9 cellular contexts compared by ENCODE assay signal in the genomic region with DNA sequence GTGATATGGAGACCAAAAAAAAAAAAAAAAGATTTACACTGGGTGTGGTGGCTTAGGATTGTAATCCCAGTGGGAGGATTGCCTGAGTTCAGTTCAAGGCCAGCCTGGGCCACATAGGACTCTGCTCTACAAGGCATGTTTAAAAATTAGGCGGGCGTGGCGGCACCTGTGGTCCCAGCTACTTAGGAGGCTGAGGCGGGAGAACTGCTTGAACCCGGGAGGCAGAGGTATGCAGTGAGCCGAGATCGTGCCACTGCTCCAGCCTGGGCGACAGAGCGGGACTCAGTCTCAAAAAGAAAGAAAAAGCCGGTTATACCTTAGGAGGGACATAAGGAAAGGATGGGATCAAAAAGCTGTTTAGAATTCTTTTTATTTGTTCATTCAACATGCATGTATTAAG. TPM values are rescaled to one million over a fixed set of nuclear protein-coding genes. Genes with fewer than 3 reads are reported as not detected.
DNase-seq lines count a peak whose midpoint lies in the region; ATAC-seq and TF ChIP-seq lines count a peak whose summit lies in the region.
"Had no signal": no experiment of that assay in that cellular context is flagged by ENCODE, and none has a peak within 500 bp of the region (broad histone marks: within the 10 kb centered on the region; RNA-seq: fewer than 3 reads in every experiment).

No MANE protein-coding gene starts in this region.

- peaks cover 27 to 46% (median 35%) of the 10 kb centered on the region in 11 experiments for H3K36me3 ChIP-seq in BLaER1 treated with 17β-estradiol and CSF1 and Interleukin-3, amounts not matched to agents 10 nM and 100 nM
- H3K36me3 ChIP-seq in endocrine pancreas (ENCODE audit: control insufficient read depth, insufficient read depth, low read length): peaks cover 2% of the 10 kb centered on the region
- no peaks in the 10 kb centered on the region for H3K36me3 ChIP-seq in neural progenitor cell

- H3K4me2 ChIP-seq in BLaER1 treated with 17β-estradiol and CSF1 and Interleukin-3, amounts not matched to agents 10 nM and 100 nM: peak overlapping the region in 10 of 11 experiments; percentile 8 to 53 (median 42); a peak in 17 of 22 replicates
- peak overlapping the region; percentile 74 for H3K4me2 ChIP-seq in neural progenitor cell

- peak overlapping the region; percentile 75 to 90 (median 86) for H3K4me3 Mint-ChIP-seq in IgD-negative memory B cell
- peak overlapping the region; percentile 80 for H3K4me3 Mint-ChIP-seq in neural progenitor cell

- peaks cover 0 to 21% (median 8%) of the 10 kb centered on the region in 11 experiments; a peak in 14 of 22 replicates for H3K9me3 ChIP-seq in BLaER1 treated with 17β-estradiol and CSF1 and Interleukin-3, amounts not matched to agents 10 nM and 100 nM (replicated peaks in 1 of 11)
- H3K9me3 ChIP-seq in endocrine pancreas (ENCODE audit: control insufficient read depth, low read length) (no peaks in the 10 kb centered on the region), neural progenitor cell (ENCODE audit: low read depth) (no peaks in the 10 kb centered on the region)

- peak overlapping the region in 1 of 10 experiments; percentile 54; a peak in 3 of 20 replicates for H3K4me3 ChIP-seq in BLaER1 treated with 17β-estradiol and CSF1 and Interleukin-3, amounts not matched to agents 10 nM and 100 nM
- H3K4me3 ChIP-seq in endocrine pancreas (ENCODE audit: control insufficient read depth, insufficient read depth, low read length) (peak overlapping the region; percentile 50), neural progenitor cell (peak overlapping the region; percentile 47)

- DNase-seq in neural progenitor cell (ENCODE audit: low spot score): no peak
- DNase-seq in GDM1 (lab: John Stamatoyannopoulos, UW): no peak
- DNase-seq in iPS-NIHi7 (ENCODE audit: extremely low spot score): no peak
- no peak for DNase-seq in stimulated activated CD4-positive, alpha-beta T cell treated with anti-CD3 and anti-CD28 coated beads, Interleukin-12 subunit alpha, Interleukin-12 subunit beta, amount 100 ng/mL, for 4 hours

- H3K4me1 Mint-ChIP-seq in IgD-negative memory B cell (peaks cover 4 to 7% (median 5%) of the 10 kb centered on the region in 3 donors), neural progenitor cell (peaks cover 10% of the 10 kb centered on the region)

- peak overlapping the region in 2 of 11 experiments; percentile 16 to 30; a peak in 1 of 22 replicates for H3K9ac ChIP-seq in BLaER1 treated with 17β-estradiol and CSF1 and Interleukin-3, amounts not matched to agents 10 nM and 100 nM
- H3K9ac ChIP-seq in endocrine pancreas (ENCODE audit: control insufficient read depth, insufficient read depth, low read length) (peak overlapping the region; percentile 40), neural progenitor cell (no peak overlapping the region)

- no peak overlapping the region for H2AFZ ChIP-seq in neural progenitor cell (replicated peaks)

- no peaks in the 10 kb centered on the region for H3K79me2 ChIP-seq in neural progenitor cell (ENCODE audit: low read depth)

- ATAC-seq in GM21367 (IDR thresholded peaks at IDR 0.05; ENCODE audit: unreplicated experiment): no peak

- H4K20me1 ChIP-seq in BLaER1 treated with 17β-estradiol and CSF1 and Interleukin-3, amounts not matched to agents 10 nM and 100 nM: peaks cover 0 to 23% (median 0%) of the 10 kb centered on the region in 11 experiments; a peak in 4 of 22 replicates
- no peaks in the 10 kb centered on the region for H4K20me1 ChIP-seq in neural progenitor cell (ENCODE audit: low read depth)

- H3F3A ChIP-seq in neural progenitor cell (ENCODE audit: low read depth): peaks cover 28% of the 10 kb centered on the region

- peaks cover 0 to 15% (median 6%) of the 10 kb centered on the region in 10 experiments; a peak in 12 of 20 replicates for H3K4me1 ChIP-seq in BLaER1 treated with 17β-estradiol and CSF1 and Interleukin-3, amounts not matched to agents 10 nM and 100 nM
- H3K4me1 ChIP-seq in endocrine pancreas (ENCODE audit: control insufficient read depth, insufficient read depth, low read length) (no peaks in the 10 kb centered on the region), neural progenitor cell (peaks cover 4% of the 10 kb centered on the region)

- no peaks in the 10 kb centered on the region for H3K27me3 ChIP-seq in BLaER1 treated with 17β-estradiol and CSF1 and Interleukin-3, amounts not matched to agents 10 nM and 100 nM
- H3K27me3 ChIP-seq in endocrine pancreas (ENCODE audit: control insufficient read depth, insufficient read depth, low read length): no peaks in the 10 kb centered on the region
- H3K27me3 ChIP-seq in neural progenitor cell: peaks cover 30% of the 10 kb centered on the region

- H3K27ac Mint-ChIP-seq in IgD-negative memory B cell (peak overlapping the region in 2 of 3 donors; percentile 31 to 51), neural progenitor cell (peak overlapping the region; percentile 74)

- H3K9me3 Mint-ChIP-seq in IgD-negative memory B cell: peaks cover 0 to 3% (median 0%) of the 10 kb centered on the region in 3 donors
- H3K9me3 Mint-ChIP-seq in neural progenitor cell: peaks cover 2% of the 10 kb centered on the region

- no peaks in the 10 kb centered on the region for H3K27me3 Mint-ChIP-seq in IgD-negative memory B cell
- peaks cover 5% of the 10 kb centered on the region for H3K27me3 Mint-ChIP-seq in neural progenitor cell (ENCODE audit: insufficient read depth, low read depth)

- TF ChIP-seq CTCF in neural progenitor cell (IDR thresholded peaks at IDR 0.05): no peak

- no peak overlapping the region for H3K27ac ChIP-seq in BLaER1 treated with 17β-estradiol and CSF1 and Interleukin-3, amounts not matched to agents 10 nM and 100 nM
- no peak overlapping the region for H3K27ac ChIP-seq in neural progenitor cell

- H3K36me3 Mint-ChIP-seq in IgD-negative memory B cell: peaks cover 3% of the 10 kb centered on the region
- peaks cover 12% of the 10 kb centered on the region for H3K36me3 Mint-ChIP-seq in neural progenitor cell

RNA-seq across cellular contexts. Expression of gene SPDYA, which starts 0.7 kb away (rescaled TPM):
- 0.30 TPM for polyA plus RNA-seq in IgD-negative memory B cell
- 0.37 and 1.9 TPM in 2 replicates for total RNA-seq in neural progenitor cell (ENCODE audit: low replicate concordance)
- total RNA-seq: glomerular endothelial cell had no signal

RNA-seq across cellular contexts. Expression of gene PPP1CB, which starts 58.3 kb away (rescaled TPM):
- 63.6 TPM for polyA plus RNA-seq in IgD-negative memory B cell
- total RNA-seq in neural progenitor cell (ENCODE audit: low replicate concordance): 134 and 244 TPM in 2 replicates
